1 cellular context compared by ENCODE assay signal in the genomic region with DNA sequence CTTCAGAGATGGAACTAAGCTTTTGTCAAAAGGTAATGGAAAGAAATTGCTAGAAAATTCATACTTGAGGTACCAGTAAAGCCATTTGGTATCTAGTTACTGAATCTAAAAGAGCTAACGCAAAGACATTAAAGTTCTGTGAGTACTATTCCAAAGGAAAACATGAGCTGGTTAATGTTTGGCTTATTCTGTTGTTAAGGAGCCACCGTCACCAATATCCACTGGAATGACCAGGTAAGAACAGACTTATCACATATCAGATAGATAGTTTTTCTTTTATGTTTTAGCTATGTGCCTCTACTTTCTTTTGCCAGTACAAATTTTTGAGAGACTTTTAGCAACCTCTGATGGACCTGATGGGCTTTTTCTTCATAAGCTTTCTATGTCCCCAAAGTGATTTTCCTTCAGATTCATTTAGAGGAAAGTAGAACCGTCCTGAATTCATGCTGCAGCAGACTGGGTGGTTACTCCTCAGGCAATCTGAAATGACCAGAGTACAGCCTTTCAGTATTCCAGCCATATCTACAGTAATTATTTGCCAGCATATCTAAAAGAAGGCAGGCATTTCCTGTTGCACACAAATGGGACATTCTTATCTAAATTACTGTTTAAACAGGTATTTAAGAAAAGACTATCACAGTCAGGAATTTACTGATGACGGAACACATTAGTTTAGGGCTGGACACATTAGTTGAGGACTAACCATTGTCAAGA.
A peak's percentile ranks its signal among the peaks of the same experiment; 100 is the strongest.
TF ChIP-seq lines count a peak whose summit lies in the region.

No MANE protein-coding gene starts in this region.

TF ChIP-seq in WTC11, 78 proteins besides CTCF, POLR2A, EP300 and RAD21:
- TF ChIP-seq, protein P1, sequence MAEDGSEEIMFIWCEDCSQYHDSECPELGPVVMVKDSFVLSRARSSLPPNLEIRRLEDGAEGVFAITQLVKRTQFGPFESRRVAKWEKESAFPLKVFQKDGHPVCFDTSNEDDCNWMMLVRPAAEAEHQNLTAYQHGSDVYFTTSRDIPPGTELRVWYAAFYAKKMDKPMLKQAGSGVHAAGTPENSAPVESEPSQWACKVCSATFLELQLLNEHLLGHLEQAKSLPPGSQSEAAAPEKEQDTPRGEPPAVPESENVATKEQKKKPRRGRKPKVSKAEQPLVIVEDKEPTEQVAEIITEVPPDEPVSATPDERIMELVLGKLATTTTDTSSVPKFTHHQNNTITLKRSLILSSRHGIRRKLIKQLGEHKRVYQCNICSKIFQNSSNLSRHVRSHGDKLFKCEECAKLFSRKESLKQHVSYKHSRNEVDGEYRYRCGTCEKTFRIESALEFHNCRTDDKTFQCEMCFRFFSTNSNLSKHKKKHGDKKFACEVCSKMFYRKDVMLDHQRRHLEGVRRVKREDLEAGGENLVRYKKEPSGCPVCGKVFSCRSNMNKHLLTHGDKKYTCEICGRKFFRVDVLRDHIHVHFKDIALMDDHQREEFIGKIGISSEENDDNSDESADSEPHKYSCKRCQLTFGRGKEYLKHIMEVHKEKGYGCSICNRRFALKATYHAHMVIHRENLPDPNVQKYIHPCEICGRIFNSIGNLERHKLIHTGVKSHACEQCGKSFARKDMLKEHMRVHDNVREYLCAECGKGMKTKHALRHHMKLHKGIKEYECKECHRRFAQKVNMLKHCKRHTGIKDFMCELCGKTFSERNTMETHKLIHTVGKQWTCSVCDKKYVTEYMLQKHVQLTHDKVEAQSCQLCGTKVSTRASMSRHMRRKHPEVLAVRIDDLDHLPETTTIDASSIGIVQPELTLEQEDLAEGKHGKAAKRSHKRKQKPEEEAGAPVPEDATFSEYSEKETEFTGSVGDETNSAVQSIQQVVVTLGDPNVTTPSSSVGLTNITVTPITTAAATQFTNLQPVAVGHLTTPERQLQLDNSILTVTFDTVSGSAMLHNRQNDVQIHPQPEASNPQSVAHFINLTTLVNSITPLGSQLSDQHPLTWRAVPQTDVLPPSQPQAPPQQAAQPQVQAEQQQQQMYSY (CRISPR knock-in tag; IDR thresholded peaks at IDR 0.05): no peak
- TF ChIP-seq ZNF416 (CRISPR knock-in tag; IDR thresholded peaks at IDR 0.05) (no peak), JAZF1 (CRISPR knock-in tag; IDR thresholded peaks at IDR 0.05) (no peak), FOXJ3 (CRISPR knock-in tag; IDR thresholded peaks at IDR 0.05; ENCODE audit: borderline replicate concordance) (no peak), GABPB1 (CRISPR knock-in tag; IDR thresholded peaks at IDR 0.05) (no peak), RORB (CRISPR knock-in tag; IDR thresholded peaks at IDR 0.05) (peak; percentile 51; the same call in 1 of the 2 replicates), ZNF232 (CRISPR knock-in tag; IDR thresholded peaks at IDR 0.05) (no peak)
- TF ChIP-seq, protein P2, sequence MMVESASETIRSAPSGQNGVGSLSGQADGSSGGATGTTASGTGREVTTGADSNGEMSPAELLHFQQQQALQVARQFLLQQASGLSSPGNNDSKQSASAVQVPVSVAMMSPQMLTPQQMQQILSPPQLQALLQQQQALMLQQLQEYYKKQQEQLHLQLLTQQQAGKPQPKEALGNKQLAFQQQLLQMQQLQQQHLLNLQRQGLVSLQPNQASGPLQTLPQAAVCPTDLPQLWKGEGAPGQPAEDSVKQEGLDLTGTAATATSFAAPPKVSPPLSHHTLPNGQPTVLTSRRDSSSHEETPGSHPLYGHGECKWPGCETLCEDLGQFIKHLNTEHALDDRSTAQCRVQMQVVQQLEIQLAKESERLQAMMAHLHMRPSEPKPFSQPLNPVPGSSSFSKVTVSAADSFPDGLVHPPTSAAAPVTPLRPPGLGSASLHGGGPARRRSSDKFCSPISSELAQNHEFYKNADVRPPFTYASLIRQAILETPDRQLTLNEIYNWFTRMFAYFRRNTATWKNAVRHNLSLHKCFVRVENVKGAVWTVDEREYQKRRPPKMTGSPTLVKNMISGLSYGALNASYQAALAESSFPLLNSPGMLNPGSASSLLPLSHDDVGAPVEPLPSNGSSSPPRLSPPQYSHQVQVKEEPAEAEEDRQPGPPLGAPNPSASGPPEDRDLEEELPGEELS (CRISPR knock-in tag; IDR thresholded peaks at IDR 0.05): no peak
- TF ChIP-seq, protein P3, sequence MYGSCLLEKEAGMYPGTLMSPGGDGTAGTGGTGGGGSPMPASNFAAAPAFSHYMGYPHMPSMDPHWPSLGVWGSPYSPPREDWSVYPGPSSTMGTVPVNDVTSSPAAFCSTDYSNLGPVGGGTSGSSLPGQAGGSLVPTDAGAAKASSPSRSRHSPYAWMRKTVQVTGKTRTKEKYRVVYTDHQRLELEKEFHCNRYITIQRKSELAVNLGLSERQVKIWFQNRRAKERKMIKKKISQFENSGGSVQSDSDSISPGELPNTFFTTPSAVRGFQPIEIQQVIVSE (CRISPR knock-in tag; IDR thresholded peaks at IDR 0.05; ENCODE audit: borderline replicate concordance): peak; percentile 80
- TF ChIP-seq, protein P4, sequence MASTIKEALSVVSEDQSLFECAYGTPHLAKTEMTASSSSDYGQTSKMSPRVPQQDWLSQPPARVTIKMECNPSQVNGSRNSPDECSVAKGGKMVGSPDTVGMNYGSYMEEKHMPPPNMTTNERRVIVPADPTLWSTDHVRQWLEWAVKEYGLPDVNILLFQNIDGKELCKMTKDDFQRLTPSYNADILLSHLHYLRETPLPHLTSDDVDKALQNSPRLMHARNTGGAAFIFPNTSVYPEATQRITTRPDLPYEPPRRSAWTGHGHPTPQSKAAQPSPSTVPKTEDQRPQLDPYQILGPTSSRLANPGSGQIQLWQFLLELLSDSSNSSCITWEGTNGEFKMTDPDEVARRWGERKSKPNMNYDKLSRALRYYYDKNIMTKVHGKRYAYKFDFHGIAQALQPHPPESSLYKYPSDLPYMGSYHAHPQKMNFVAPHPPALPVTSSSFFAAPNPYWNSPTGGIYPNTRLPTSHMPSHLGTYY (CRISPR knock-in tag; IDR thresholded peaks at IDR 0.05): no peak
